Comparison of ENCODE assay signal across 19 cellular contexts in genomic region chr22:35170716-35171697, GRCh38.
"Had no signal": no experiment of that assay in that cellular context is flagged by ENCODE, and none has a peak within 500 bp of the region (broad histone marks: within the 10 kb centered on the region; RNA-seq: fewer than 3 reads in every experiment).

No MANE protein-coding gene starts in this region.

- H3K27me3 ChIP-seq: thyroid gland, uterus had no signal

- ATAC-seq: left lobe of liver; natural killer cell; stimulated activated effector memory CD8-positive, alpha-beta T cell treated with anti-CD3 and anti-CD28 coated beads, Interleukin-12 subunit alpha, Interleukin-12 subunit beta, amount 100 ng/mL, for 72 hours; T-helper 17 cell had no signal

- H3K9me3 ChIP-seq: thyroid gland, uterus had no signal

- H3K4me3 ChIP-seq: thyroid gland, uterus had no signal

- H3K4me1 ChIP-seq: thyroid gland, uterus had no signal

- H3K9me3 Mint-ChIP-seq: activated CD4-positive, alpha-beta T cell treated with anti-CD3 and anti-CD28 coated beads, Interleukin-2, amount 10 ng/mL, durations not matched to agents 7 days and 5 days; activated naive CD8-positive, alpha-beta T cell treated with anti-CD3 and anti-CD28 coated beads, Interleukin-2, amount 10 ng/mL, durations not matched to agents 7 days and 5 days; natural killer cell; stimulated activated effector memory CD8-positive, alpha-beta T cell treated with anti-CD3 and anti-CD28 coated beads, Interleukin-12 subunit alpha, Interleukin-12 subunit beta, amount 100 ng/mL, for 72 hours had no signal

- H3K36me3 Mint-ChIP-seq: activated naive CD8-positive, alpha-beta T cell treated with anti-CD3 and anti-CD28 coated beads, Interleukin-2, amount 10 ng/mL, durations not matched to agents 7 days and 5 days; brain; memory B cell; natural killer cell; stimulated activated effector memory CD8-positive, alpha-beta T cell treated with anti-CD3 and anti-CD28 coated beads, Interleukin-12 subunit alpha, Interleukin-12 subunit beta, amount 100 ng/mL, for 72 hours had no signal

- H3K36me3 ChIP-seq: thyroid gland, uterus had no signal

- H3K27ac Mint-ChIP-seq: activated CD4-positive, alpha-beta T cell treated with anti-CD3 and anti-CD28 coated beads, Interleukin-2, amount 10 ng/mL, durations not matched to agents 7 days and 5 days; activated naive CD8-positive, alpha-beta T cell treated with anti-CD3 and anti-CD28 coated beads, Interleukin-2, amount 10 ng/mL, durations not matched to agents 7 days and 5 days; memory B cell; natural killer cell; stimulated activated effector memory CD8-positive, alpha-beta T cell treated with anti-CD3 and anti-CD28 coated beads, Interleukin-12 subunit alpha, Interleukin-12 subunit beta, amount 100 ng/mL, for 72 hours; T-helper 17 cell had no signal

- H3K27ac ChIP-seq: thyroid gland, uterus had no signal

- H3K4me1 Mint-ChIP-seq: activated CD4-positive, alpha-beta T cell treated with anti-CD3 and anti-CD28 coated beads, Interleukin-2, amount 10 ng/mL, durations not matched to agents 7 days and 5 days; activated naive CD8-positive, alpha-beta T cell treated with anti-CD3 and anti-CD28 coated beads, Interleukin-2, amount 10 ng/mL, durations not matched to agents 7 days and 5 days; memory B cell; natural killer cell; stimulated activated effector memory CD8-positive, alpha-beta T cell treated with anti-CD3 and anti-CD28 coated beads, Interleukin-12 subunit alpha, Interleukin-12 subunit beta, amount 100 ng/mL, for 72 hours had no signal

- H3K4me3 Mint-ChIP-seq: activated CD4-positive, alpha-beta T cell treated with anti-CD3 and anti-CD28 coated beads, Interleukin-2, amount 10 ng/mL, durations not matched to agents 7 days and 5 days; activated naive CD8-positive, alpha-beta T cell treated with anti-CD3 and anti-CD28 coated beads, Interleukin-2, amount 10 ng/mL, durations not matched to agents 7 days and 5 days; brain; memory B cell; natural killer cell; stimulated activated effector memory CD8-positive, alpha-beta T cell treated with anti-CD3 and anti-CD28 coated beads, Interleukin-12 subunit alpha, Interleukin-12 subunit beta, amount 100 ng/mL, for 72 hours; T-helper 17 cell had no signal

- DNase-seq: activated CD4-positive, alpha-beta T cell treated with anti-CD3 and anti-CD28 coated beads, Interleukin-2, amount 10 ng/mL, durations not matched to agents 7 days and 5 days; activated CD8-positive, alpha-beta memory T cell treated with anti-CD3 and anti-CD28 coated beads, Interleukin-2, amount 50 U/mL, for 48 hours; activated naive CD8-positive, alpha-beta T cell treated with anti-CD3 and anti-CD28 coated beads, Interleukin-2, amount 10 ng/mL, durations not matched to agents 7 days and 5 days; central memory CD4-positive, alpha-beta T cell; cortex of kidney; effector CD4-positive, alpha-beta T cell; islet precursor cell; natural killer cell; posterior cingulate gyrus; retina; stimulated activated CD4-positive, alpha-beta T cell treated with anti-CD3 and anti-CD28 coated beads, Interleukin-12 subunit alpha, Interleukin-12 subunit beta, amount 100 ng/mL, for 4 hours; stimulated activated CD4-positive, alpha-beta T cell treated with anti-CD3 and anti-CD28 coated beads, Interleukin-2, amount 100 ng/mL, for 24 hours; T-helper 17 cell; thyroid gland; uterus had no signal
